In genomic region chr5:10445352-10445751, GRCh38 we compare ENCODE assay signal across 17 cellular contexts. TPM values are rescaled to one million over a fixed set of nuclear protein-coding genes. Genes with fewer than 3 reads are reported as not detected.
DNase-seq lines count a peak whose midpoint lies in the region; ATAC-seq and TF ChIP-seq lines count a peak whose summit lies in the region.
"Had no signal": no experiment of that assay in that cellular context is flagged by ENCODE, and none has a peak within 500 bp of the region (broad histone marks: within the 10 kb centered on the region; RNA-seq: fewer than 3 reads in every experiment).

No MANE protein-coding gene starts in this region.

- H3K4me2 ChIP-seq in PC-3 (ENCODE audit: low read length): no peak overlapping the region
- H3K4me2 ChIP-seq: KMS-11 had no signal

- H3K27ac ChIP-seq in PC-3 (ENCODE audit: low read length) (no peak overlapping the region), thyroid gland (no peak overlapping the region)
- H3K27ac ChIP-seq: KMS-11, vagina had no signal

- H3K4me1 Mint-ChIP-seq in activated naive CD4-positive, alpha-beta T cell treated with anti-CD3 and anti-CD28 coated beads, Interleukin-2, amount 50 U/mL, for 24 hours: peaks cover 52% of the 10 kb centered on the region
- H3K4me1 Mint-ChIP-seq in activated T-helper 17 cell treated with anti-CD3 and anti-CD28 coated beads, Interleukin-2, amount 50 U/mL, for 72 hours: peaks cover 41% of the 10 kb centered on the region
- peaks cover 32% of the 10 kb centered on the region for H3K4me1 Mint-ChIP-seq in stimulated activated memory B cell treated with anti-CD40 and anti-IgM and Interleukin-4, amounts not matched to agents 10 μg/mL and 1 μg/mL and 100 μg/mL, for 72 hours

- H3K4me1 ChIP-seq in PC-3 (ENCODE audit: insufficient read depth, low read length) (peaks cover 15% of the 10 kb centered on the region), thyroid gland (peaks cover 4 to 7% of the 10 kb centered on the region in 2 donors)

- no peaks in the 10 kb centered on the region for H3K9me3 ChIP-seq in PC-3 (ENCODE audit: low read length)
- H3K9me3 ChIP-seq in thyroid gland: no peaks in the 10 kb centered on the region
- H3K9me3 ChIP-seq: heart left ventricle, vagina had no signal

- POLR2A ChIA-PET in PC-3 (lab: Charles Lee; ENCODE audit: unreplicated experiment): no interaction called here

- BruUV-seq in PC-3 (replicated peaks; lab: Mats Ljungman, UMichigan): no TSS peak

- intact Hi-C loops in PC-3 (cut with micrococcal nuclease): no loop called here
- intact Hi-C loops in thyroid gland (cut with DNase I): no loop called here

- DNase-seq in activated naive CD4-positive, alpha-beta T cell (lab: John Stamatoyannopoulos, UW): no peak
- DNase-seq in NOMO-1 treated with DMSO at 0.1 percent for 48 hours (lab: John Stamatoyannopoulos, UW; ENCODE audit: unreplicated experiment): peak; percentile 64
- no peak for DNase-seq in PC-3
- DNase-seq in NCI-H1092 treated with DMSO at 0.1 percent for 48 hours (lab: John Stamatoyannopoulos, UW): no peak
- no peak for DNase-seq in thyroid gland
- DNase-seq: activated CD4-positive, CD25-positive, alpha-beta regulatory T cell; activated gamma-delta T cell; heart left ventricle; left colon; NCI-H2081 treated with DMSO at 0.1 percent for 48 hours; NCI-H774 had no signal

- WGBS in thyroid gland, 2 donors: 71 to 73% methylated on average over 8 of the region's 8 CpGs

- H3K27me3 Mint-ChIP-seq in activated naive CD4-positive, alpha-beta T cell treated with anti-CD3 and anti-CD28 coated beads, Interleukin-2, amount 50 U/mL, for 24 hours: no peaks in the 10 kb centered on the region
- H3K27me3 Mint-ChIP-seq in activated T-helper 17 cell treated with anti-CD3 and anti-CD28 coated beads, Interleukin-2, amount 50 U/mL, for 72 hours: no peaks in the 10 kb centered on the region
- no peaks in the 10 kb centered on the region for H3K27me3 Mint-ChIP-seq in stimulated activated memory B cell treated with anti-CD40 and anti-IgM and Interleukin-4, amounts not matched to agents 10 μg/mL and 1 μg/mL and 100 μg/mL, for 72 hours

- no peak overlapping the region for H2AFZ ChIP-seq in PC-3 (ENCODE audit: low read length)

- no peaks in the 10 kb centered on the region for H3K9me3 Mint-ChIP-seq in activated naive CD4-positive, alpha-beta T cell treated with anti-CD3 and anti-CD28 coated beads, Interleukin-2, amount 50 U/mL, for 24 hours
- peaks cover 7% of the 10 kb centered on the region for H3K9me3 Mint-ChIP-seq in activated T-helper 17 cell treated with anti-CD3 and anti-CD28 coated beads, Interleukin-2, amount 50 U/mL, for 72 hours
- no peaks in the 10 kb centered on the region for H3K9me3 Mint-ChIP-seq in stimulated activated memory B cell treated with anti-CD40 and anti-IgM and Interleukin-4, amounts not matched to agents 10 μg/mL and 1 μg/mL and 100 μg/mL, for 72 hours

- no peak for TF ChIP-seq POLR2A in thyroid gland (IDR thresholded peaks at IDR 0.05)

- CTCF ChIA-PET in PC-3 (lab: Charles Lee): no interaction called here

- H3K27me3 ChIP-seq in PC-3 (ENCODE audit: low read length) (no peaks in the 10 kb centered on the region), thyroid gland (no peaks in the 10 kb centered on the region)
- H3K27me3 ChIP-seq: heart left ventricle, vagina had no signal

- no peak overlapping the region for H3K4me3 ChIP-seq in PC-3 (ENCODE audit: low read length)
- no peak overlapping the region for H3K4me3 ChIP-seq in thyroid gland (replicated peaks in 1 of 3)
- H3K4me3 ChIP-seq: vagina had no signal

- TF ChIP-seq CTCF in PC-3 (conservative IDR thresholded peaks at IDR 0.05; ENCODE audit: low read depth, low read length): no peak
- no peak for TF ChIP-seq CTCF in thyroid gland (IDR thresholded peaks at IDR 0.05)

- H3K36me3 Mint-ChIP-seq in activated naive CD4-positive, alpha-beta T cell treated with anti-CD3 and anti-CD28 coated beads, Interleukin-2, amount 50 U/mL, for 24 hours: no peaks in the 10 kb centered on the region
- H3K36me3 Mint-ChIP-seq in activated T-helper 17 cell treated with anti-CD3 and anti-CD28 coated beads, Interleukin-2, amount 50 U/mL, for 72 hours (ENCODE audit: low read depth): no peaks in the 10 kb centered on the region
- H3K36me3 Mint-ChIP-seq in stimulated activated memory B cell treated with anti-CD40 and anti-IgM and Interleukin-4, amounts not matched to agents 10 μg/mL and 1 μg/mL and 100 μg/mL, for 72 hours: no peaks in the 10 kb centered on the region

- H3K27ac Mint-ChIP-seq in activated naive CD4-positive, alpha-beta T cell treated with anti-CD3 and anti-CD28 coated beads, Interleukin-2, amount 50 U/mL, for 24 hours: no peak overlapping the region
- peak overlapping the region; percentile 79 for H3K27ac Mint-ChIP-seq in activated T-helper 17 cell treated with anti-CD3 and anti-CD28 coated beads, Interleukin-2, amount 50 U/mL, for 72 hours
- H3K27ac Mint-ChIP-seq in stimulated activated memory B cell treated with anti-CD40 and anti-IgM and Interleukin-4, amounts not matched to agents 10 μg/mL and 1 μg/mL and 100 μg/mL, for 72 hours: no peak overlapping the region

- no peaks in the 10 kb centered on the region for H4K20me1 ChIP-seq in PC-3 (ENCODE audit: low read length)

- no peak for ATAC-seq in activated T-helper 17 cell treated with anti-CD3 and anti-CD28 coated beads, Interleukin-2, amount 50 U/mL, for 72 hours (replicated peaks)
- ATAC-seq in stimulated activated memory B cell treated with anti-CD40 and anti-IgM and Interleukin-4, amounts not matched to agents 10 μg/mL and 1 μg/mL and 100 μg/mL, for 72 hours: no peak
- no peak for ATAC-seq in PC-3
- ATAC-seq: heart left ventricle, left colon had no signal

- H3K36me3 ChIP-seq in PC-3 (ENCODE audit: low read depth, low read length) (no peaks in the 10 kb centered on the region), thyroid gland (no peaks in the 10 kb centered on the region)
- H3K36me3 ChIP-seq: heart left ventricle, vagina had no signal

- H3K9me2 ChIP-seq in PC-3 (replicated peaks; ENCODE audit: low read length): no peaks in the 10 kb centered on the region

- no peak overlapping the region for H3K9ac ChIP-seq in PC-3 (ENCODE audit: low read length)
- H3K9ac ChIP-seq: KMS-11 had no signal

- no peaks in the 10 kb centered on the region for H3F3A ChIP-seq in PC-3 (ENCODE audit: low read length, unreplicated experiment)

- H3K4me3 Mint-ChIP-seq in activated naive CD4-positive, alpha-beta T cell treated with anti-CD3 and anti-CD28 coated beads, Interleukin-2, amount 50 U/mL, for 24 hours: peak overlapping the region; percentile 77
- H3K4me3 Mint-ChIP-seq in activated T-helper 17 cell treated with anti-CD3 and anti-CD28 coated beads, Interleukin-2, amount 50 U/mL, for 72 hours: peak overlapping the region; percentile 73
- peak overlapping the region; percentile 3 for H3K4me3 Mint-ChIP-seq in stimulated activated memory B cell treated with anti-CD40 and anti-IgM and Interleukin-4, amounts not matched to agents 10 μg/mL and 1 μg/mL and 100 μg/mL, for 72 hours

- H3K79me2 ChIP-seq in PC-3 (ENCODE audit: low read length): no peaks in the 10 kb centered on the region

RNA-seq across cellular contexts. Expression of gene ROPN1L, which starts 3.7 kb away (rescaled TPM):
- total RNA-seq in activated T-helper 17 cell treated with anti-CD3 and anti-CD28 coated beads, Interleukin-2, amount 50 U/mL, for 72 hours: 1 to 10 TPM in 1 of 2 donors, under 1 TPM in 1; 0.66 to 1.0 TPM
- 0.95 and 1.7 TPM in 2 replicates for total RNA-seq in PC-3 (2014; rRNA removed)
- total RNA-seq in thyroid gland: 1 to 10 TPM in 3 of 4 donors, not detected in 1; 2.0 to 3.0 (median 2.1) TPM
- total RNA-seq: epithelial cell of proximal tubule, left colon had no signal

Comparison
In these comparisons a context has a peak if more than half of its experiments do, and no peak if none do; other contexts are left out.
1. H3K4me3 Mint-ChIP-seq: peak in every context shown above with its lines; median percentile 77 in activated naive CD4-positive, alpha-beta T cell treated with anti-CD3 and anti-CD28 coated beads, Interleukin-2, amount 50 U/mL, for 24 hours; 73 in activated T-helper 17 cell treated with anti-CD3 and anti-CD28 coated beads, Interleukin-2, amount 50 U/mL, for 72 hours; 3 in stimulated activated memory B cell treated with anti-CD40 and anti-IgM and Interleukin-4, amounts not matched to agents 10 μg/mL and 1 μg/mL and 100 μg/mL, for 72 hours.